20 cellular contexts compared by ENCODE assay signal in the genomic region with DNA sequence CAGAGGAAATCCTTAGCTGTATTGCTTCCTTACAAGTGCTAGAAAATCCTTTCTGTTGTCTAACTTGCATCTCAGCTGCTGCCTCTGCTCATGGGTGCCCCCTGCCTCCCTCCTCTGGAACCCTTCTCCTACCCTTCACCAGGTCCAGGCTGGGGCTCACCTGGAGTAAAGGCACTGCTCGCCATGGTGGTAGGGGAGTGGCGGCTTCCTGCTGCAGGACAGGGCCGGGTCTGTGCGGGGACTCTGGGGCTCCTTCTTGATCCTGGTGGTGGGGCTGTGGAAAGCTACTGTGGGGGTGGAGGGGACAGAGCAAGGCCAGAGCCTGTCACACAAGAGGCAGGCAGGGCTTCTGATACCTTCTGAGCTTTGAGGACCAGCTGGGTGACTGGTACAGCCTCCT. TPM values are rescaled to one million over a fixed set of nuclear protein-coding genes. Genes with fewer than 3 reads are reported as not detected.
"Had no signal": no experiment of that assay in that cellular context is flagged by ENCODE, and none has a peak within 500 bp of the region (broad histone marks: within the 10 kb centered on the region; RNA-seq: fewer than 3 reads in every experiment).

No MANE protein-coding gene starts in this region.

- ATAC-seq: effector memory CD8-positive, alpha-beta T cell; gastrocnemius medialis; heart left ventricle had no signal

- H3K9me3 Mint-ChIP-seq: activated naive CD4-positive, alpha-beta T cell treated with anti-CD3 and anti-CD28 coated beads, Interleukin-2, amount 50 U/mL, for 24 hours; effector memory CD8-positive, alpha-beta T cell had no signal

- H3K36me3 ChIP-seq: gastrocnemius medialis, heart left ventricle, left ventricle myocardium inferior, right atrium auricular region, uterus had no signal

- H3K4me3 ChIP-seq: gastrocnemius medialis, heart left ventricle, left ventricle myocardium inferior, right atrium auricular region, tibial artery, uterus had no signal

- H3K4me1 Mint-ChIP-seq: activated naive CD4-positive, alpha-beta T cell treated with anti-CD3 and anti-CD28 coated beads, Interleukin-2, amount 50 U/mL, for 24 hours had no signal

- H3K27ac Mint-ChIP-seq: activated naive CD4-positive, alpha-beta T cell treated with anti-CD3 and anti-CD28 coated beads, Interleukin-2, amount 50 U/mL, for 24 hours; effector memory CD8-positive, alpha-beta T cell; progenitor cell of endocrine pancreas had no signal

- H3K36me3 Mint-ChIP-seq: activated naive CD4-positive, alpha-beta T cell treated with anti-CD3 and anti-CD28 coated beads, Interleukin-2, amount 50 U/mL, for 24 hours had no signal

- DNase-seq: activated CD4-positive, alpha-beta T cell treated with anti-CD3 and anti-CD28 coated beads, Interleukin-2, amount 50 U/mL, for 48 hours; activated gamma-delta T cell; dermis blood vessel endothelial cell; effector memory CD8-positive, alpha-beta T cell; gastrocnemius medialis; heart left ventricle; kidney glomerular epithelial cell; left ventricle myocardium inferior; occipital lobe; stimulated activated CD4-positive, alpha-beta T cell treated with anti-CD3 and anti-CD28 coated beads, Interleukin-2, amount 100 ng/mL, for 24 hours; stimulated activated naive CD4-positive, alpha-beta T cell treated with Interleukin-2 at 50 U/mL for 16 hours; T-helper 2 cell; tibial artery; uterus had no signal

- H3K27me3 ChIP-seq: gastrocnemius medialis, heart left ventricle, right atrium auricular region, tibial artery, uterus had no signal

- H3K9me3 ChIP-seq: gastrocnemius medialis, heart left ventricle, left ventricle myocardium inferior, right atrium auricular region, tibial artery, uterus had no signal

- H3K4me3 Mint-ChIP-seq: activated naive CD4-positive, alpha-beta T cell treated with anti-CD3 and anti-CD28 coated beads, Interleukin-2, amount 50 U/mL, for 24 hours; effector memory CD8-positive, alpha-beta T cell had no signal

- H3K27ac ChIP-seq: epithelial cell of prostate, gastrocnemius medialis, heart left ventricle, left ventricle myocardium inferior, right atrium auricular region, tibial artery, uterus had no signal

- H3K27me3 Mint-ChIP-seq: activated naive CD4-positive, alpha-beta T cell treated with anti-CD3 and anti-CD28 coated beads, Interleukin-2, amount 50 U/mL, for 24 hours; effector memory CD8-positive, alpha-beta T cell; progenitor cell of endocrine pancreas had no signal

- FAIRE-seq: astrocyte had no signal

RNA-seq across cellular contexts. Expression of a gene that starts 12.4 kb away (rescaled TPM):
- total RNA-seq: mononuclear cell had no signal
